Comparison of ENCODE assay signal across 16 cellular contexts in the genomic region with DNA sequence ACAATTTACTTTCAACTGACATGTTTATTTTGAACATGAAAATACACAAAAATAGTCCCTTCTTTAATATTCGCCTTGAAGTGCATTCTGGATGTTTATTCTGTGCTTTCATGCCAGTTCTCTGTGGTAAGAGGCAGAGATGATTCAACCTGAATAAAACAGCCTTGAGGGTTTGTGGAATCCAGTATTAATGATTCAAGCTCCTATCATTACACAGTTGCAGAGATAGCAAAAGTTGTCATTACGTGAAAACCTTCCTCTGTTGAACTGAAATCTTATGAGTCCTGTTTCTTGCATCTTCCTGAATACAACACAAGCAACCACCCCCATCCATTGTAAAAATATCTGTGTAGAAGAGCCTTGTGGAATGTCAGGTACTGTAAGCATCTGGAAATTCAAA.
DNase-seq lines count a peak whose midpoint lies in the region; ATAC-seq and TF ChIP-seq lines count a peak whose summit lies in the region.
"Had no signal": no experiment of that assay in that cellular context is flagged by ENCODE, and none has a peak within 500 bp of the region (broad histone marks: within the 10 kb centered on the region; RNA-seq: fewer than 3 reads in every experiment).

No MANE protein-coding gene starts in this region.

- H3K4me3 ChIP-seq in RWPE2 (ENCODE audit: severe bottlenecking) (no peak overlapping the region), fibroblast of mammary gland (ENCODE audit: control insufficient read depth, low read depth, low read length) (no peak overlapping the region)
- H3K4me3 ChIP-seq: MG63 had no signal

- H3K36me3 Mint-ChIP-seq in natural killer cell = no peaks in the 10 kb centered on the region
- H3K36me3 Mint-ChIP-seq in activated naive CD8-positive, alpha-beta T cell treated with anti-CD3 and anti-CD28 coated beads, Interleukin-2, amount 50 U/mL, for 24 hours (ENCODE audit: low read depth) = no peaks in the 10 kb centered on the region

- peaks cover 0 to 2% of the 10 kb centered on the region in 2 donors for H3K9me3 Mint-ChIP-seq in natural killer cell
- H3K9me3 Mint-ChIP-seq in activated naive CD8-positive, alpha-beta T cell treated with anti-CD3 and anti-CD28 coated beads, Interleukin-2, amount 50 U/mL, for 24 hours = no peaks in the 10 kb centered on the region
- H3K9me3 Mint-ChIP-seq: activated T-cell treated with anti-CD3 and anti-CD28 coated beads, Interleukin-2, amount 50 U/mL, for 72 hours had no signal

- intact Hi-C loops in natural killer cell (cut with micrococcal nuclease) = no loop called here

- no peak overlapping the region for H3K4me3 Mint-ChIP-seq in natural killer cell
- no peak overlapping the region for H3K4me3 Mint-ChIP-seq in activated naive CD8-positive, alpha-beta T cell treated with anti-CD3 and anti-CD28 coated beads, Interleukin-2, amount 50 U/mL, for 24 hours
- H3K4me3 Mint-ChIP-seq: activated T-cell treated with anti-CD3 and anti-CD28 coated beads, Interleukin-2, amount 50 U/mL, for 72 hours had no signal

- no peak for TF ChIP-seq CTCF in RWPE2 (IDR thresholded peaks at IDR 0.05; ENCODE audit: poor library complexity, severe bottlenecking)
- TF ChIP-seq CTCF in fibroblast of mammary gland (conservative IDR thresholded peaks at IDR 0.05; ENCODE audit: control insufficient read depth, insufficient read depth, low read depth, low read length) = no peak
- no peak for TF ChIP-seq CTCF in natural killer cell (IDR thresholded peaks at IDR 0.05)

- peak; percentile 94 for ATAC-seq in RWPE2 (ENCODE audit: low read depth)
- no peak for ATAC-seq in natural killer cell
- ATAC-seq in GM18498 (IDR thresholded peaks at IDR 0.05; ENCODE audit: unreplicated experiment) = no peak
- no peak for ATAC-seq in activated naive CD8-positive, alpha-beta T cell treated with anti-CD3 and anti-CD28 coated beads, Interleukin-2, amount 50 U/mL, for 24 hours
- ATAC-seq: activated T-cell treated with anti-CD3 and anti-CD28 coated beads, Interleukin-2, amount 50 U/mL, for 72 hours had no signal

- no peaks in the 10 kb centered on the region for H3K4me1 Mint-ChIP-seq in natural killer cell
- H3K4me1 Mint-ChIP-seq in activated naive CD8-positive, alpha-beta T cell treated with anti-CD3 and anti-CD28 coated beads, Interleukin-2, amount 50 U/mL, for 24 hours = peaks cover 1% of the 10 kb centered on the region

- peaks cover 0 to 17% of the 10 kb centered on the region in 2 donors for H3K27me3 Mint-ChIP-seq in natural killer cell (ENCODE audit: low read depth in 2 of 2)
- peaks cover 7% of the 10 kb centered on the region for H3K27me3 Mint-ChIP-seq in activated naive CD8-positive, alpha-beta T cell treated with anti-CD3 and anti-CD28 coated beads, Interleukin-2, amount 50 U/mL, for 24 hours

- H3K9me3 ChIP-seq in RWPE2 (ENCODE audit: severe bottlenecking) = no peaks in the 10 kb centered on the region
- H3K9me3 ChIP-seq: MG63 had no signal

- H3K36me3 ChIP-seq in RWPE2 (ENCODE audit: low read depth) = no peaks in the 10 kb centered on the region
- H3K36me3 ChIP-seq: MG63 had no signal

- H3K27ac Mint-ChIP-seq in natural killer cell = no peak overlapping the region
- H3K27ac Mint-ChIP-seq in activated naive CD8-positive, alpha-beta T cell treated with anti-CD3 and anti-CD28 coated beads, Interleukin-2, amount 50 U/mL, for 24 hours = no peak overlapping the region
- H3K27ac Mint-ChIP-seq: activated T-cell treated with anti-CD3 and anti-CD28 coated beads, Interleukin-2, amount 50 U/mL, for 72 hours had no signal

- peak; percentile 82 for DNase-seq in EH (ENCODE audit: low read depth)
- DNase-seq in RWPE2 (ENCODE audit: low spot score) = no peak
- peak; percentile 93 for DNase-seq in fibroblast of mammary gland (ENCODE audit: low read depth)
- DNase-seq in renal cortical epithelial cell (ENCODE audit: low read depth) = peak; percentile 71
- no peak for DNase-seq in natural killer cell
- DNase-seq in ureter (ENCODE audit: low spot score) = no peak
- no peak for DNase-seq in activated naive CD8-positive, alpha-beta T cell treated with anti-CD3 and anti-CD28 coated beads, Interleukin-2, amount 50 U/mL, for 24 hours
- DNase-seq: activated CD4-positive, alpha-beta T cell treated with anti-CD3 and anti-CD28 coated beads, Interleukin-2, amount 50 U/mL, for 1 hour; activated T-cell treated with anti-CD3 and anti-CD28 coated beads, Interleukin-2, amount 50 U/mL, for 72 hours; MG63; midbrain; NCI-H2081 treated with DMSO at 0.1 percent for 48 hours; NCI-H748 treated with DMSO at 0.1 percent for 48 hours; T-helper 9 cell had no signal

- no peak overlapping the region for H3K27ac ChIP-seq in RWPE2 (ENCODE audit: poor library complexity, severe bottlenecking)
- H3K27ac ChIP-seq: parathyroid adenoma had no signal

- peaks cover 7% of the 10 kb centered on the region for H3K4me1 ChIP-seq in RWPE2 (ENCODE audit: insufficient read depth, poor library complexity, severe bottlenecking)
- H3K4me1 ChIP-seq: parathyroid adenoma had no signal

- no peaks in the 10 kb centered on the region for H3K27me3 ChIP-seq in RWPE2 (ENCODE audit: insufficient read depth, poor library complexity, severe bottlenecking)
- H3K27me3 ChIP-seq: MG63 had no signal

Comparison
In these comparisons a context has a peak if more than half of its experiments do, and no peak if none do; other contexts are left out.
1. DNase-seq: peak in EH (single experiment), fibroblast of mammary gland (single experiment) and renal cortical epithelial cell (single experiment); none in RWPE2 (single experiment), natural killer cell (single experiment), ureter (single experiment) and activated naive CD8-positive, alpha-beta T cell treated with anti-CD3 and anti-CD28 coated beads, Interleukin-2, amount 50 U/mL, for 24 hours (single experiment).